Comparison of ENCODE assay signal across 12 cellular contexts in genomic region chr3:55750525-55750924, GRCh38.
DNase-seq lines count a peak whose midpoint lies in the region; ATAC-seq and TF ChIP-seq lines count a peak whose summit lies in the region.
"Had no signal": no experiment of that assay in that cellular context is flagged by ENCODE, and none has a peak within 500 bp of the region (broad histone marks: within the 10 kb centered on the region; RNA-seq: fewer than 3 reads in every experiment).

No MANE protein-coding gene starts in this region.

- no peak overlapping the region for H3K4me3 Mint-ChIP-seq in CD8-positive, alpha-beta T cell
- H3K4me3 Mint-ChIP-seq in CD8-positive, alpha-beta memory T cell = no peak overlapping the region
- H3K4me3 Mint-ChIP-seq: stimulated activated memory B cell treated with anti-CD40 and anti-IgM and Interleukin-4, amounts not matched to agents 10 μg/mL and 1 μg/mL and 100 μg/mL, for 72 hours had no signal

- no peak for TF ChIP-seq POLR2A in thyroid gland (IDR thresholded peaks at IDR 0.05)

- H3K36me3 Mint-ChIP-seq in CD8-positive, alpha-beta T cell = no peaks in the 10 kb centered on the region
- no peaks in the 10 kb centered on the region for H3K36me3 Mint-ChIP-seq in CD8-positive, alpha-beta memory T cell
- H3K36me3 Mint-ChIP-seq: stimulated activated memory B cell treated with anti-CD40 and anti-IgM and Interleukin-4, amounts not matched to agents 10 μg/mL and 1 μg/mL and 100 μg/mL, for 72 hours had no signal

- H3K27ac ChIP-seq in thyroid gland = peak overlapping the region; percentile 44 to 78 (median 62)
- no peak overlapping the region for H3K27ac ChIP-seq in CD8-positive, alpha-beta T cell (ENCODE audit: low read depth, low read length)
- no peak overlapping the region for H3K27ac ChIP-seq in CD8-positive, alpha-beta memory T cell (ENCODE audit: low read depth, low read length)

- H3K36me3 ChIP-seq in adipocyte (ENCODE audit: control insufficient read depth, insufficient read depth, low read length, severe bottlenecking) (no peaks in the 10 kb centered on the region), thyroid gland (no peaks in the 10 kb centered on the region)
- no peaks in the 10 kb centered on the region for H3K36me3 ChIP-seq in CD8-positive, alpha-beta T cell (ENCODE audit: insufficient read depth, low read length)
- H3K36me3 ChIP-seq in CD8-positive, alpha-beta memory T cell (ENCODE audit: insufficient read depth, low read length) = no peaks in the 10 kb centered on the region

- H3K9me3 ChIP-seq in adipocyte (ENCODE audit: control insufficient read depth, low read length) (no peaks in the 10 kb centered on the region), thyroid gland (no peaks in the 10 kb centered on the region)
- H3K9me3 ChIP-seq in CD8-positive, alpha-beta T cell (ENCODE audit: low read length) = no peaks in the 10 kb centered on the region
- no peaks in the 10 kb centered on the region for H3K9me3 ChIP-seq in CD8-positive, alpha-beta memory T cell (ENCODE audit: low read length)

- H3K4me3 ChIP-seq in HFF-Myc (replicated peaks; ENCODE audit: low read depth, low read length) (no peak overlapping the region), adipocyte (ENCODE audit: low read length) (no peak overlapping the region), fibroblast of villous mesenchyme (ENCODE audit: low read depth, low read length) (no peak overlapping the region), thyroid gland (replicated peaks in 1 of 3) (no peak overlapping the region)
- no peak overlapping the region for H3K4me3 ChIP-seq in CD8-positive, alpha-beta T cell (ENCODE audit: low read depth, low read length)
- no peak overlapping the region for H3K4me3 ChIP-seq in CD8-positive, alpha-beta memory T cell (ENCODE audit: low read length)

- POLR2A ChIA-PET in CD8-positive, alpha-beta T cell (lab: Charles Lee) = no interaction called here
- POLR2A ChIA-PET in CD8-positive, alpha-beta memory T cell (lab: Charles Lee) = no interaction called here

- H3K9me3 Mint-ChIP-seq in CD8-positive, alpha-beta T cell = no peaks in the 10 kb centered on the region
- H3K9me3 Mint-ChIP-seq in CD8-positive, alpha-beta memory T cell = peaks cover 0 to 10% (median 1%) of the 10 kb centered on the region in 5 donors
- H3K9me3 Mint-ChIP-seq: stimulated activated memory B cell treated with anti-CD40 and anti-IgM and Interleukin-4, amounts not matched to agents 10 μg/mL and 1 μg/mL and 100 μg/mL, for 72 hours had no signal

- H3K4me1 ChIP-seq in adipocyte (ENCODE audit: control insufficient read depth, insufficient read depth, low read length) (no peaks in the 10 kb centered on the region), thyroid gland (peaks cover 9 to 18% of the 10 kb centered on the region in 2 donors)
- no peaks in the 10 kb centered on the region for H3K4me1 ChIP-seq in CD8-positive, alpha-beta T cell (ENCODE audit: insufficient read depth, low read length)
- no peaks in the 10 kb centered on the region for H3K4me1 ChIP-seq in CD8-positive, alpha-beta memory T cell (ENCODE audit: insufficient read depth, low read length)

- H3K27me3 ChIP-seq in adipocyte (replicated peaks; ENCODE audit: control insufficient read depth, insufficient read depth, low read length) (peaks cover 18% of the 10 kb centered on the region), thyroid gland (no peaks in the 10 kb centered on the region)
- no peaks in the 10 kb centered on the region for H3K27me3 ChIP-seq in CD8-positive, alpha-beta T cell (ENCODE audit: insufficient read depth, low read length)
- no peaks in the 10 kb centered on the region for H3K27me3 ChIP-seq in CD8-positive, alpha-beta memory T cell (ENCODE audit: insufficient read depth, low read length, poor library complexity, severe bottlenecking)

- no peaks in the 10 kb centered on the region for H3K4me1 Mint-ChIP-seq in CD8-positive, alpha-beta T cell (ENCODE audit: low read depth)
- no peaks in the 10 kb centered on the region for H3K4me1 Mint-ChIP-seq in CD8-positive, alpha-beta memory T cell
- H3K4me1 Mint-ChIP-seq: stimulated activated memory B cell treated with anti-CD40 and anti-IgM and Interleukin-4, amounts not matched to agents 10 μg/mL and 1 μg/mL and 100 μg/mL, for 72 hours had no signal

- CTCF ChIA-PET in CD8-positive, alpha-beta T cell (lab: Charles Lee) = no interaction called here
- CTCF ChIA-PET in CD8-positive, alpha-beta memory T cell (lab: Charles Lee) = no interaction called here

- 33 to 39% methylated on average over 6 of the region's 6 CpGs for WGBS in thyroid gland, 2 donors

- peak; percentile 80 for DNase-seq in HFF-Myc (ENCODE audit: extremely low read depth, low read depth)
- peak; percentile 93 for DNase-seq in adipocyte (ENCODE audit: low read depth)
- DNase-seq in fibroblast of villous mesenchyme (ENCODE audit: low read depth) = peak; percentile 34
- peak; percentile 85 to 86 for DNase-seq in thyroid gland
- DNase-seq in CD8-positive, alpha-beta T cell = no peak
- DNase-seq in NCI-H82 treated with DMSO at 0.1 percent for 48 hours (lab: John Stamatoyannopoulos, UW; ENCODE audit: unreplicated experiment) = no peak
- no peak for DNase-seq in CD8-positive, alpha-beta memory T cell
- DNase-seq: amygdala, islet precursor cell, nucleus accumbens had no signal

- H3K9ac ChIP-seq in adipocyte (ENCODE audit: low read length) = no peak overlapping the region

- intact Hi-C loops in thyroid gland (cut with DNase I) = no loop called here
- intact Hi-C loops in CD8-positive, alpha-beta T cell (cut with DNase I, micrococcal nuclease) = no loop called here

- H3K27ac Mint-ChIP-seq in CD8-positive, alpha-beta T cell = no peak overlapping the region
- no peak overlapping the region for H3K27ac Mint-ChIP-seq in CD8-positive, alpha-beta memory T cell
- H3K27ac Mint-ChIP-seq: stimulated activated memory B cell treated with anti-CD40 and anti-IgM and Interleukin-4, amounts not matched to agents 10 μg/mL and 1 μg/mL and 100 μg/mL, for 72 hours had no signal

- ATAC-seq in CD8-positive, alpha-beta T cell = no peak
- no peak for ATAC-seq in GM19324 (IDR thresholded peaks at IDR 0.05; ENCODE audit: low FRiP score, unreplicated experiment)
- ATAC-seq: stimulated activated memory B cell treated with anti-CD40 and anti-IgM and Interleukin-4, amounts not matched to agents 10 μg/mL and 1 μg/mL and 100 μg/mL, for 72 hours had no signal

- no peak for TF ChIP-seq CTCF in HFF-Myc (IDR thresholded peaks at IDR 0.05; ENCODE audit: low read depth, low read length, missing control alignments)
- no peak for TF ChIP-seq CTCF in fibroblast of villous mesenchyme (IDR thresholded peaks at IDR 0.05; ENCODE audit: insufficient read depth, low read depth, low read length)
- no peak for TF ChIP-seq CTCF in thyroid gland (IDR thresholded peaks at IDR 0.05)
- TF ChIP-seq CTCF in CD8-positive, alpha-beta T cell (IDR thresholded peaks at IDR 0.05) = no peak

- no peaks in the 10 kb centered on the region for H3K27me3 Mint-ChIP-seq in CD8-positive, alpha-beta T cell (ENCODE audit: low read depth)
- H3K27me3 Mint-ChIP-seq in CD8-positive, alpha-beta memory T cell = peaks cover 0 to 3% of the 10 kb centered on the region in 2 donors
- H3K27me3 Mint-ChIP-seq: stimulated activated memory B cell treated with anti-CD40 and anti-IgM and Interleukin-4, amounts not matched to agents 10 μg/mL and 1 μg/mL and 100 μg/mL, for 72 hours had no signal

Comparison
In these comparisons a context has a peak if more than half of its experiments do, and no peak if none do; other contexts are left out.
1. DNase-seq: peak in HFF-Myc (single experiment), adipocyte (single experiment), fibroblast of villous mesenchyme (single experiment) and thyroid gland (2 of 2); none in CD8-positive, alpha-beta T cell (0 of 7), NCI-H82 treated with DMSO at 0.1 percent for 48 hours (single experiment) and CD8-positive, alpha-beta memory T cell (0 of 5).
2. H3K27ac ChIP-seq: peak in thyroid gland (3 of 3); none in CD8-positive, alpha-beta T cell (single experiment) and CD8-positive, alpha-beta memory T cell (single experiment).